Comparison of ENCODE assay signal across 8 cellular contexts in genomic region chr22:21734540-21735197, GRCh38. TPM values are rescaled to one million over a fixed set of nuclear protein-coding genes. Genes with fewer than 3 reads are reported as not detected.
DNase-seq lines count a peak whose midpoint lies in the region; ATAC-seq and TF ChIP-seq lines count a peak whose summit lies in the region.

No MANE protein-coding gene starts in this region.

- H3K4me1 Mint-ChIP-seq in activated CD4-positive, alpha-beta T cell treated with anti-CD3 and anti-CD28 coated beads, Interleukin-2, amount 10 ng/mL, durations not matched to agents 7 days and 5 days: peaks cover 21% of the 10 kb centered on the region
- peaks cover 18 to 31% (median 21%) of the 10 kb centered on the region in 3 donors for H3K4me1 Mint-ChIP-seq in T-cell

- no peak for ATAC-seq in T-cell (replicated peaks in 1 of 4)
- ATAC-seq in left lobe of liver: no peak
- ATAC-seq in GM18511 (IDR thresholded peaks at IDR 0.05; ENCODE audit: unreplicated experiment): no peak

- no peak for TF ChIP-seq CTCF in fibroblast of villous mesenchyme (IDR thresholded peaks at IDR 0.05; ENCODE audit: insufficient read depth, low read depth, low read length)

- peak overlapping the region; percentile 96 for H3K27ac Mint-ChIP-seq in activated CD4-positive, alpha-beta T cell treated with anti-CD3 and anti-CD28 coated beads, Interleukin-2, amount 10 ng/mL, durations not matched to agents 7 days and 5 days
- peak overlapping the region; percentile 89 to 90 for H3K27ac Mint-ChIP-seq in T-cell

- POLR2A ChIA-PET in activated CD4-positive, alpha-beta T cell treated with anti-CD3 and anti-CD28 coated beads, Interleukin-2, amount 10 ng/mL, durations not matched to agents 7 days and 5 days (lab: Charles Lee): no interaction called here
- POLR2A ChIA-PET in T-cell (lab: Charles Lee): no interaction called here

- no peaks in the 10 kb centered on the region for H3K36me3 Mint-ChIP-seq in activated CD4-positive, alpha-beta T cell treated with anti-CD3 and anti-CD28 coated beads, Interleukin-2, amount 10 ng/mL, durations not matched to agents 7 days and 5 days (ENCODE audit: low read depth)
- H3K36me3 Mint-ChIP-seq in T-cell: no peaks in the 10 kb centered on the region

- peak overlapping the region; percentile 91 for H3K4me3 Mint-ChIP-seq in activated CD4-positive, alpha-beta T cell treated with anti-CD3 and anti-CD28 coated beads, Interleukin-2, amount 10 ng/mL, durations not matched to agents 7 days and 5 days
- H3K4me3 Mint-ChIP-seq in T-cell: peak overlapping the region; percentile 89 to 93 (median 92)

- DNase-seq in activated CD4-positive, alpha-beta T cell treated with anti-CD3 and anti-CD28 coated beads, Interleukin-2, amount 10 ng/mL, durations not matched to agents 7 days and 5 days: peak; percentile 19
- no peak for DNase-seq in activated CD4-positive, alpha-beta T cell treated with anti-CD3 and anti-CD28 coated beads for 4 hours
- DNase-seq in T-cell: peak in 1 of 34 experiments; percentile 12
- no peak for DNase-seq in fibroblast of villous mesenchyme (ENCODE audit: low read depth)
- no peak for DNase-seq in skeletal muscle cell (ENCODE audit: low read depth)
- DNase-seq in left lobe of liver (ENCODE audit: low spot score): no peak
- DNase-seq in D341Med (ENCODE audit: low spot score): no peak

- H3K4me3 ChIP-seq in fibroblast of villous mesenchyme (ENCODE audit: low read depth, low read length) (peak overlapping the region; percentile 55), skeletal muscle cell (ENCODE audit: low read depth, low read length) (peak overlapping the region; percentile 49)

- CTCF ChIA-PET in activated CD4-positive, alpha-beta T cell treated with anti-CD3 and anti-CD28 coated beads, Interleukin-2, amount 10 ng/mL, durations not matched to agents 7 days and 5 days (lab: Charles Lee): interaction anchor here (0.6 to 2.1 kb wide), 3 partner anchors 9 to 69 kb away, joined by 3 to 7 read pairs (median 3); partner anchors contain the start of gene PPIL2
- CTCF ChIA-PET in T-cell (lab: Charles Lee): interaction anchor here (0.7 to 1.4 kb wide), 3 partner anchors 28 to 105 kb away, joined by 3 to 7 read pairs (median 5); no protein-coding TSS in a partner anchor

- peaks cover 20% of the 10 kb centered on the region for H3K27me3 Mint-ChIP-seq in activated CD4-positive, alpha-beta T cell treated with anti-CD3 and anti-CD28 coated beads, Interleukin-2, amount 10 ng/mL, durations not matched to agents 7 days and 5 days
- no peaks in the 10 kb centered on the region for H3K27me3 Mint-ChIP-seq in T-cell

- no peaks in the 10 kb centered on the region for H3K9me3 Mint-ChIP-seq in activated CD4-positive, alpha-beta T cell treated with anti-CD3 and anti-CD28 coated beads, Interleukin-2, amount 10 ng/mL, durations not matched to agents 7 days and 5 days
- H3K9me3 Mint-ChIP-seq in T-cell: no peaks in the 10 kb centered on the region

RNA-seq across cellular contexts. Expression of gene YPEL1, which starts 0.9 kb away (rescaled TPM):
- total RNA-seq in activated CD4-positive, alpha-beta T cell treated with anti-CD3 and anti-CD28 coated beads, Interleukin-2, amount 10 ng/mL, durations not matched to agents 7 days and 5 days: 10 to 100 TPM in 1 of 2 experiments, 1 to 10 TPM in 1; 8.9 to 11.0 TPM
- total RNA-seq in T-cell (10 to 100 TPM in 2 of 5 donors, 1 to 10 TPM in 3; 8.2 to 12.6 (median 9.9) TPM), fibroblast of villous mesenchyme (under 0.01 TPM in 2 replicates), left lobe of liver (2.4 TPM)
